ENCODE assay signal across 16 cellular contexts in the genomic region with DNA sequence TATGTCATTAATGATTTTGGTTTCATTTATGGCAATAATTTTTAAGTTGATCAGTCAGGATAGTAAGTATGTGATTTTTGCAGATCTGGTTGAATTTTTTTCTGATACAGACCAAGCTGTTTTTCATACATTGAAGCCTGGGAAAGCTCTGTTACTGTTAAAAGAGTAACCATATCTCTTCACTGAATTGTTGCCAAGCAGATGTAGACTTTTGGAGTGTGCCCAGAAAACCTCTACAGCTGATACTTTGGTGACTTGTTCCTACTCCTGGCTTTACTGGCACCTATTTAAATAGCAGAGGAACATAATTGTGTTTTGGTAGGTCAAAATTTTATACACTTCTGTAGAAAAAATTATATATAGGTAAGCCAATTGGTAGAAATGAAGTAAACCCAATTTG. TPM values are rescaled to one million over a fixed set of nuclear protein-coding genes. Genes with fewer than 3 reads are reported as not detected.
DNase-seq lines count a peak whose midpoint lies in the region; ATAC-seq and TF ChIP-seq lines count a peak whose summit lies in the region.
"Had no signal": no experiment of that assay in that cellular context is flagged by ENCODE, and none has a peak within 500 bp of the region (broad histone marks: within the 10 kb centered on the region; RNA-seq: fewer than 3 reads in every experiment).

No MANE protein-coding gene starts in this region.

- no peak for TF ChIP-seq POLR2A in prostate gland (IDR thresholded peaks at IDR 0.05)

- H3K4me1 ChIP-seq in prostate gland (replicated peaks) = peaks cover 14% of the 10 kb centered on the region

- no peak for ATAC-seq in HG02571 (IDR thresholded peaks at IDR 0.05; ENCODE audit: unreplicated experiment)
- ATAC-seq in HG03039 (IDR thresholded peaks at IDR 0.05; ENCODE audit: unreplicated experiment) = no peak

- H3K36me3 ChIP-seq in prostate gland = no peaks in the 10 kb centered on the region
- H3K36me3 ChIP-seq: BLaER1 treated with 17β-estradiol and CSF1 and Interleukin-3, amounts not matched to agents 10 nM and 100 nM had no signal

- TF ChIP-seq CTCF in prostate gland (IDR thresholded peaks at IDR 0.05) = no peak

- no peaks in the 10 kb centered on the region for H3K27me3 ChIP-seq in prostate gland (replicated peaks; ENCODE audit: insufficient read depth)
- H3K27me3 ChIP-seq: BLaER1 treated with 17β-estradiol and CSF1 and Interleukin-3, amounts not matched to agents 10 nM and 100 nM had no signal

- H3K9me3 ChIP-seq in prostate gland = no peaks in the 10 kb centered on the region
- H3K9me3 ChIP-seq: BLaER1 treated with 17β-estradiol and CSF1 and Interleukin-3, amounts not matched to agents 10 nM and 100 nM had no signal

- intact Hi-C loops in prostate gland (cut with DNase I) = no loop called here

- DNase-seq in DMS 273 treated with DMSO at 0.1 percent for 48 hours (lab: John Stamatoyannopoulos, UW) (peak; percentile 47), NCI-H2196 treated with DMSO at 0.1 percent for 48 hours (lab: John Stamatoyannopoulos, UW; ENCODE audit: unreplicated experiment) (peak; percentile 56), epithelial cell of prostate (ENCODE audit: low read depth, low spot score) (no peak), prostate gland (ENCODE audit: low spot score) (no peak)
- no peak for DNase-seq in stimulated activated CD4-positive, alpha-beta T cell treated with anti-CD3 and anti-CD28 coated beads, Interleukin-12 subunit alpha, Interleukin-12 subunit beta, amount 100 ng/mL, for 4 hours
- DNase-seq in activated CD4-positive, CD25-positive, alpha-beta regulatory T cell treated with anti-CD3 and anti-CD28 coated beads, Interleukin-2, amount 50 U/mL, for 72 hours = no peak
- DNase-seq: activated CD4-positive, alpha-beta T cell treated with anti-CD3 and anti-CD28 coated beads for 1 hour; cortex of kidney; GOT3; naive B cell; NCI-H2227 treated with DMSO at 0.1 percent for 48 hours; SIG-M5; stimulated activated naive CD4-positive, alpha-beta T cell treated with Interleukin-2 at 50 U/mL for 16 hours had no signal

- no peak overlapping the region for H3K4me3 ChIP-seq in prostate gland
- H3K4me3 ChIP-seq: BLaER1 treated with 17β-estradiol and CSF1 and Interleukin-3, amounts not matched to agents 10 nM and 100 nM had no signal

- H3K27ac ChIP-seq in epithelial cell of prostate = peak overlapping the region; percentile 92
- H3K27ac ChIP-seq in prostate gland = peak overlapping the region; percentile 72 to 75
- H3K27ac ChIP-seq: BLaER1 treated with 17β-estradiol and CSF1 and Interleukin-3, amounts not matched to agents 10 nM and 100 nM had no signal

RNA-seq across cellular contexts. Expression of a gene that starts 49.4 kb away (rescaled TPM):
- 10 to 100 TPM; 61.4 to 86.3 TPM for total RNA-seq in prostate gland

Comparison
In these comparisons a context has a peak if more than half of its experiments do, and no peak if none do; other contexts are left out.
1. DNase-seq: peak in DMS 273 treated with DMSO at 0.1 percent for 48 hours (single experiment) and NCI-H2196 treated with DMSO at 0.1 percent for 48 hours (single experiment); none in epithelial cell of prostate (single experiment), prostate gland (single experiment), stimulated activated CD4-positive, alpha-beta T cell treated with anti-CD3 and anti-CD28 coated beads, Interleukin-12 subunit alpha, Interleukin-12 subunit beta, amount 100 ng/mL, for 4 hours (single experiment) and activated CD4-positive, CD25-positive, alpha-beta regulatory T cell treated with anti-CD3 and anti-CD28 coated beads, Interleukin-2, amount 50 U/mL, for 72 hours (single experiment).